8 cellular contexts compared by ENCODE assay signal in genomic region chr13:27476943-27477681, GRCh38. TPM values are rescaled to one million over a fixed set of nuclear protein-coding genes. Genes with fewer than 3 reads are reported as not detected.
A peak's percentile ranks its signal among the peaks of the same experiment; 100 is the strongest.
DNase-seq lines count a peak whose midpoint lies in the region; ATAC-seq lines count a peak whose summit lies in the region.

No MANE protein-coding gene starts in this region.

- ATAC-seq in GM18502 (IDR thresholded peaks at IDR 0.05; ENCODE audit: poor library complexity, unreplicated experiment), result peak; percentile 76
- peak; percentile 53 for ATAC-seq in HG03135 (IDR thresholded peaks at IDR 0.05; ENCODE audit: unreplicated experiment)

- peak; percentile 49 for DNase-seq in AG08396 (ENCODE audit: low spot score)
- peak; percentile 14 for DNase-seq in RPMI7951 (ENCODE audit: low read depth)
- peak; percentile 2 for DNase-seq in kidney glomerular epithelial cell (lab: John Stamatoyannopoulos, UW)
- no peak for DNase-seq in superior temporal gyrus (ENCODE audit: extremely low spot score)
- DNase-seq in NCI-H1694 (lab: John Stamatoyannopoulos, UW), result no peak
- DNase-seq in NCI-H345 treated with DMSO at 0.1 percent for 48 hours (lab: John Stamatoyannopoulos, UW; ENCODE audit: unreplicated experiment), result no peak

RNA-seq across cellular contexts. Expression of gene MTIF3, which starts 26.7 kb away (rescaled TPM):
- total RNA-seq in RPMI7951 (2014; rRNA removed; shearing (Covaris generic)), result 64.7 and 83.4 TPM in 2 replicates

RNA-seq across cellular contexts. Expression of gene GTF3A, which starts 52.7 kb away (rescaled TPM):
- 168 and 185 TPM in 2 replicates for total RNA-seq in RPMI7951 (2014; rRNA removed; shearing (Covaris generic))

Comparison
In these comparisons a context has a peak if more than half of its experiments do, and no peak if none do; other contexts are left out.
1. DNase-seq: peak in AG08396 (single experiment), RPMI7951 (single experiment) and kidney glomerular epithelial cell (single experiment); none in superior temporal gyrus (single experiment), NCI-H1694 (single experiment) and NCI-H345 treated with DMSO at 0.1 percent for 48 hours (single experiment).